ENCODE assay signal across 29 cellular contexts in the genomic region with DNA sequence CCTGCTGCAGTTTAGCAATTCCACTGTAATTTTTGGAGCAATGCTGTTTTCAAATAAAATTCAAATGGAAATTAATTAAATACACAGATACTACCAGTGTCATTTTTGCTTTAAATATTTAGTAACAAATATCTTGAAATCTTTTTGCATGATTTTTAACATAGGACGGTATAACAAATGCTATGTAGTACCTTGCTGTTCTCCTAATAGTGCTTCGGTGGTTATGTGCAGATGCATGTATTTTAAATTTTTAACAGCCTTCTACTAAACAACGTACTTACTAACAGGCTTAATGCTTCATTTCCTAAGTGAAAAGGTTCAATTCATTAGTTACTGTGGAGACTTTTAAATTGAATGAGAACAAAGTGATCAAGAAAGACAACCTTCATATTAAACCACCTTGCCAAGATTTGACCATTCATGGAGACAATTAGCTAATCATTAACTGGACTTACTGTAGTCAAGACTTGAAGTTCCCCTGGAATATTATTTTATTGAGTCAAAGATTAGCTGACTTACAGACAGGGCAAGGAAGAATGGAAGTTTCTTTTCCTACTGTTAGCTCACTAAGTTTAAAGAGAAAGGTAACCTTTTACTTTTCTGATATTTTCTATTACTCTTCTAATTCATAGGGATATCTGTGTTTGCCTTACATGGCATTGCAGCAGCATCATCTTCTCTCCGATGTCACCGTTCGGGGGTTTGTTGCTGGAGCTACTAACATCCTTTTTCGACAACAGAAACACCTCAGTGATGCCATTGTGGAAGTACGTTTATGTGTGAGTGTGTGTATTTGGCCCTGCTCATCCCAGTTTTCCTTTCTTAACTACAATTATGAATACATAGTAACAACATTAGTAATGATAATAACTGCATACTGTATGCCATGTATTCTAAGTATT.
A peak's percentile ranks its signal among the peaks of the same experiment; 100 is the strongest.
DNase-seq lines count a peak whose midpoint lies in the region; ATAC-seq, FAIRE-seq and TF ChIP-seq lines count a peak whose summit lies in the region.
"Had no signal": no experiment of that assay in that cellular context is flagged by ENCODE, and none has a peak within 500 bp of the region (broad histone marks: within the 10 kb centered on the region; RNA-seq: fewer than 3 reads in every experiment).

No MANE protein-coding gene starts in this region.

- ATAC-seq in CD4-positive, CD25-positive, alpha-beta regulatory T cell (ENCODE audit: low read depth in 2 of 2): no peak
- ATAC-seq in activated CD4-positive, CD25-positive, alpha-beta regulatory T cell treated with anti-CD3 and anti-CD28 coated beads, Interleukin-2, amount 50 U/mL, for 24 hours: no peak
- ATAC-seq: heart left ventricle, right cardiac atrium had no signal

- H3K36me3 Mint-ChIP-seq in CD4-positive, CD25-positive, alpha-beta regulatory T cell: peaks cover 21% of the 10 kb centered on the region
- H3K36me3 Mint-ChIP-seq in glutamatergic neuron (ENCODE audit: unreplicated experiment) (no peaks in the 10 kb centered on the region), nephron progenitor cell (ENCODE audit: low read depth) (peaks cover 42% of the 10 kb centered on the region)

- no peaks in the 10 kb centered on the region for H3K27me3 ChIP-seq in CD4-positive, CD25-positive, alpha-beta regulatory T cell (ENCODE audit: control insufficient read depth, insufficient read depth, low read length)
- H3K27me3 ChIP-seq in prostate gland (replicated peaks; ENCODE audit: insufficient read depth): no peaks in the 10 kb centered on the region
- H3K27me3 ChIP-seq: brain microvascular endothelial cell, heart left ventricle, Peyer's patch, stomach, uterus had no signal

- 84% methylated on average over 8 of the region's 8 CpGs for WGBS in prostate gland

- no peaks in the 10 kb centered on the region for H3K9me3 ChIP-seq in CD4-positive, CD25-positive, alpha-beta regulatory T cell (ENCODE audit: control insufficient read depth in 2 of 2, low read length in 2 of 2)
- no peaks in the 10 kb centered on the region for H3K9me3 ChIP-seq in prostate gland
- H3K9me3 ChIP-seq: heart left ventricle, Peyer's patch, stomach, uterus had no signal

- H3K9me3 Mint-ChIP-seq in CD4-positive, CD25-positive, alpha-beta regulatory T cell: no peaks in the 10 kb centered on the region
- no peaks in the 10 kb centered on the region for H3K9me3 Mint-ChIP-seq in glutamatergic neuron (ENCODE audit: unreplicated experiment)
- no peaks in the 10 kb centered on the region for H3K9me3 Mint-ChIP-seq in nephron progenitor cell
- H3K9me3 Mint-ChIP-seq: activated CD4-positive, alpha-beta memory T cell treated with anti-CD3 and anti-CD28 coated beads, Interleukin-2, amount 10 ng/mL, durations not matched to agents 7 days and 5 days; activated naive CD4-positive, alpha-beta T cell treated with anti-CD3 and anti-CD28 coated beads, Interleukin-2, amount 10 ng/mL, durations not matched to agents 7 days and 5 days; T-helper 2 cell treated with Interferon-gamma antibody and Interleukin-4, amounts not matched to agents 5 μg/mL and 100 μg/mL, for 36 hours had no signal

- no peaks in the 10 kb centered on the region for H3K27me3 Mint-ChIP-seq in CD4-positive, CD25-positive, alpha-beta regulatory T cell
- H3K27me3 Mint-ChIP-seq in glutamatergic neuron (ENCODE audit: unreplicated experiment) (no peaks in the 10 kb centered on the region), nephron progenitor cell (ENCODE audit: low read depth, poor library complexity) (peaks cover 6% of the 10 kb centered on the region)
- H3K27me3 Mint-ChIP-seq: activated CD4-positive, alpha-beta memory T cell treated with anti-CD3 and anti-CD28 coated beads, Interleukin-2, amount 10 ng/mL, durations not matched to agents 7 days and 5 days; activated naive CD4-positive, alpha-beta T cell treated with anti-CD3 and anti-CD28 coated beads, Interleukin-2, amount 10 ng/mL, durations not matched to agents 7 days and 5 days had no signal

- no peak for TF ChIP-seq POLR2A in prostate gland (IDR thresholded peaks at IDR 0.05)

- intact Hi-C loops in prostate gland (cut with DNase I): no loop called here

- TF ChIP-seq CTCF in glutamatergic neuron (IDR thresholded peaks at IDR 0.05; ENCODE audit: partially characterized antibody, unreplicated experiment): no peak
- no peak for TF ChIP-seq CTCF in nephron progenitor cell (IDR thresholded peaks at IDR 0.05)
- no peak for TF ChIP-seq CTCF in prostate gland (IDR thresholded peaks at IDR 0.05)

- FAIRE-seq in RCC 7860 (lab: Jason Lieb, UNC): peak; percentile 95
- no peak for FAIRE-seq in frontal cortex (lab: Jason Lieb, UNC)
- FAIRE-seq: keratinocyte had no signal

- H3K27ac Mint-ChIP-seq in CD4-positive, CD25-positive, alpha-beta regulatory T cell: peak overlapping the region in 2 of 3 donors; percentile 59 to 67
- H3K27ac Mint-ChIP-seq in glutamatergic neuron (ENCODE audit: unreplicated experiment) (peak overlapping the region; percentile 6), nephron progenitor cell (peak overlapping the region; percentile 67)
- H3K27ac Mint-ChIP-seq: activated CD4-positive, alpha-beta memory T cell treated with anti-CD3 and anti-CD28 coated beads, Interleukin-2, amount 10 ng/mL, durations not matched to agents 7 days and 5 days; activated naive CD4-positive, alpha-beta T cell treated with anti-CD3 and anti-CD28 coated beads, Interleukin-2, amount 10 ng/mL, durations not matched to agents 7 days and 5 days; T-helper 2 cell treated with Interferon-gamma antibody and Interleukin-4, amounts not matched to agents 5 μg/mL and 100 μg/mL, for 36 hours had no signal

- H3K4me3 Mint-ChIP-seq in CD4-positive, CD25-positive, alpha-beta regulatory T cell: no peak overlapping the region
- H3K4me3 Mint-ChIP-seq in glutamatergic neuron (ENCODE audit: unreplicated experiment) (no peak overlapping the region), nephron progenitor cell (no peak overlapping the region)
- H3K4me3 Mint-ChIP-seq: activated CD4-positive, alpha-beta memory T cell treated with anti-CD3 and anti-CD28 coated beads, Interleukin-2, amount 10 ng/mL, durations not matched to agents 7 days and 5 days; activated naive CD4-positive, alpha-beta T cell treated with anti-CD3 and anti-CD28 coated beads, Interleukin-2, amount 10 ng/mL, durations not matched to agents 7 days and 5 days; T-helper 2 cell treated with Interferon-gamma antibody and Interleukin-4, amounts not matched to agents 5 μg/mL and 100 μg/mL, for 36 hours had no signal

- no peaks in the 10 kb centered on the region for H3K4me1 ChIP-seq in CD4-positive, CD25-positive, alpha-beta regulatory T cell (ENCODE audit: control insufficient read depth, insufficient read depth, low read length, poor library complexity, severe bottlenecking)
- H3K4me1 ChIP-seq in prostate gland (replicated peaks): no peaks in the 10 kb centered on the region
- H3K4me1 ChIP-seq: uterus had no signal

- H3K4me1 Mint-ChIP-seq in CD4-positive, CD25-positive, alpha-beta regulatory T cell: peaks cover 0 to under 1% (median 0%) of the 10 kb centered on the region in 4 donors
- H3K4me1 Mint-ChIP-seq in glutamatergic neuron (ENCODE audit: low read depth, unreplicated experiment) (no peaks in the 10 kb centered on the region), nephron progenitor cell (no peaks in the 10 kb centered on the region)
- H3K4me1 Mint-ChIP-seq: activated CD4-positive, alpha-beta memory T cell treated with anti-CD3 and anti-CD28 coated beads, Interleukin-2, amount 10 ng/mL, durations not matched to agents 7 days and 5 days; activated naive CD4-positive, alpha-beta T cell treated with anti-CD3 and anti-CD28 coated beads, Interleukin-2, amount 10 ng/mL, durations not matched to agents 7 days and 5 days had no signal

- no peak for DNase-seq in CD4-positive, CD25-positive, alpha-beta regulatory T cell
- DNase-seq in RCC 7860 (ENCODE audit: low spot score): peak; percentile 69
- no peak for DNase-seq in glutamatergic neuron
- no peak for DNase-seq in nephron progenitor cell
- no peak for DNase-seq in frontal cortex (ENCODE audit: low spot score in 2 of 2)
- DNase-seq in EL: no peak
- no peak for DNase-seq in prostate gland (ENCODE audit: low spot score)
- DNase-seq: activated CD4-positive, alpha-beta memory T cell treated with anti-CD3 and anti-CD28 coated beads, Interleukin-2, amount 10 ng/mL, durations not matched to agents 7 days and 5 days; activated CD8-positive, alpha-beta memory T cell treated with anti-CD3 and anti-CD28 coated beads, Interleukin-2, amount 50 U/mL, for 4 hours; activated naive CD4-positive, alpha-beta T cell treated with anti-CD3 and anti-CD28 coated beads, Interleukin-2, amount 10 ng/mL, durations not matched to agents 7 days and 5 days; brain microvascular endothelial cell; DMS79; effector CD8-positive, alpha-beta T cell; GDM1; HCEC 1CT; heart left ventricle; IMR-90; NCI-H146; NCI-H2107; NCI-H345; Peyer's patch; right cardiac atrium; SHP77 treated with DMSO at 0.1 percent for 48 hours; stimulated activated CD4-positive, alpha-beta T cell treated with anti-CD3 and anti-CD28 coated beads, Interleukin-1b, Interleukin-23, amount 100 ng/mL, for 48 hours; stomach; uterus had no signal

- no peak overlapping the region for H3K4me3 ChIP-seq in CD4-positive, CD25-positive, alpha-beta regulatory T cell (ENCODE audit: low read depth, low read length)
- H3K4me3 ChIP-seq in prostate gland: no peak overlapping the region
- H3K4me3 ChIP-seq: heart left ventricle, stomach, uterus had no signal

- H3K36me3 ChIP-seq in CD4-positive, CD25-positive, alpha-beta regulatory T cell (ENCODE audit: control insufficient read depth, insufficient read depth, low read length): peaks cover 35% of the 10 kb centered on the region
- H3K36me3 ChIP-seq in prostate gland: peaks cover 0 to 4% of the 10 kb centered on the region in 2 donors
- H3K36me3 ChIP-seq: uterus had no signal

- H3K27ac ChIP-seq in CD4-positive, CD25-positive, alpha-beta regulatory T cell (ENCODE audit: insufficient read depth, low read length, poor library complexity, severe bottlenecking): no peak overlapping the region
- no peak overlapping the region for H3K27ac ChIP-seq in prostate gland
- H3K27ac ChIP-seq: brain microvascular endothelial cell, heart left ventricle, stomach, uterus had no signal

Comparison
In these comparisons a context has a peak if more than half of its experiments do, and no peak if none do; other contexts are left out.
1. H3K27ac Mint-ChIP-seq: peak in every context shown above with its lines; median percentile 67 in nephron progenitor cell; 63 in CD4-positive, CD25-positive, alpha-beta regulatory T cell; 6 in glutamatergic neuron.